Comparison of ENCODE assay signal across 19 cellular contexts in genomic region chrX:124426824-124427223, GRCh38.
"Had no signal": no experiment of that assay in that cellular context is flagged by ENCODE, and none has a peak within 500 bp of the region (broad histone marks: within the 10 kb centered on the region; RNA-seq: fewer than 3 reads in every experiment).

No MANE protein-coding gene starts in this region.

- H3K9ac ChIP-seq: neural progenitor cell had no signal

- DNase-seq: activated CD4-positive, alpha-beta T cell treated with anti-CD3 and anti-CD28 coated beads for 36 hours; activated CD8-positive, alpha-beta T cell treated with anti-CD3 and anti-CD28 coated beads for 36 hours; activated gamma-delta T cell treated with Interleukin-2 at 50 U/mL for 16 hours; activated naive CD8-positive, alpha-beta T cell treated with anti-CD3 and anti-CD28 coated beads for 36 hours; activated T-cell treated with anti-CD3 and anti-CD28 coated beads, Interleukin-2, amount 50 U/mL, for 48 hours; amygdala; body of pancreas; central memory CD4-positive, alpha-beta T cell; colonic mucosa; effector memory CD4-positive, alpha-beta T cell; foreskin keratinocyte; glutamatergic neuron; left cardiac atrium; midbrain; stimulated activated CD4-positive, alpha-beta T cell treated with anti-CD3 and anti-CD28 coated beads, Interleukin-12 subunit alpha, Interleukin-12 subunit beta, amount 100 ng/mL, for 4 hours; uterus; WERI-Rb-1 had no signal

- H3K27me3 ChIP-seq: body of pancreas, colonic mucosa, foreskin keratinocyte, neural progenitor cell, uterus had no signal

- H3K9me3 ChIP-seq: body of pancreas, colonic mucosa, uterus had no signal

- H3K27ac ChIP-seq: body of pancreas, colonic mucosa, foreskin keratinocyte, neural progenitor cell, uterus, WERI-Rb-1 had no signal

- H3K4me3 ChIP-seq: body of pancreas, colonic mucosa, lung, neural progenitor cell, uterus had no signal

- H3K4me1 ChIP-seq: body of pancreas, colonic mucosa, foreskin keratinocyte, neural progenitor cell, uterus had no signal

- H3K36me3 ChIP-seq: colonic mucosa, neural progenitor cell, uterus, WERI-Rb-1 had no signal
